Comparison of ENCODE assay signal across 25 cellular contexts in the genomic region with DNA sequence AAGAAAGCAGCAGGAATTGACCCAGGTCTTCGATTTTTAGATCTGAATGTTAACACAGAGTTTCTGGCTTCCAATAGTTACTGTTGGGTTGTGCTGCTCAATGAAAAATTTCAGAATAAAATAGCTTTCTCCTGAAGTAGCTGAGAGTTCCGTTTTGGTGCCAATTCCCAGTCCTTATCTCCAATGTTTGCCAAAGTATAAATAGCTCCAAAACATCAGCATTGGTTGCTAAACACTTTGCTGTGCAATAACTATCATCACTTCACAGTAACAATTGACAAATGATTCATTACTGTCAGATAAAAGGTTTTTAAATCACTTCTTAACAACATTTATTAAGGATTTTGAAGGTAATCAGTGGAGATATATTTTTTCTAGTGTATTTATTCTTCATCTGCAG.
"Had no signal": no experiment of that assay in that cellular context is flagged by ENCODE, and none has a peak within 500 bp of the region (broad histone marks: within the 10 kb centered on the region; RNA-seq: fewer than 3 reads in every experiment).

No MANE protein-coding gene starts in this region.

- DNase-seq: activated CD4-positive, alpha-beta memory T cell treated with anti-CD3 and anti-CD28 coated beads for 36 hours; activated CD4-positive, alpha-beta T cell treated with anti-CD3 and anti-CD28 coated beads, Interleukin-2, amount 10 ng/mL, durations not matched to agents 24 days and 14 days; activated CD8-positive, alpha-beta memory T cell treated with anti-CD3 and anti-CD28 coated beads, Interleukin-2, amount 50 U/mL, for 4 hours; activated gamma-delta T cell; activated naive CD4-positive, alpha-beta T cell treated with anti-CD3 and anti-CD28 coated beads, Interleukin-2, amount 50 U/mL, for 16 hours; activated T-cell treated with anti-CD3 and anti-CD28 coated beads, Interleukin-2, amount 50 U/mL, for 1 hour; amygdala; dermis blood vessel endothelial cell; effector CD4-positive, alpha-beta T cell; foreskin keratinocyte; mammary epithelial cell; stimulated activated CD4-positive, alpha-beta T cell treated with anti-CD3 and anti-CD28 coated beads, Interleukin-12 subunit alpha, Interleukin-12 subunit beta, amount 100 ng/mL, for 4 hours; stimulated activated CD4-positive, alpha-beta T cell treated with anti-CD3 and anti-CD28 coated beads, Interleukin-4, amount 100 ng/mL, for 1 hour; stimulated activated naive CD8-positive, alpha-beta T cell treated with anti-CD3 and anti-CD28 coated beads, Interleukin-15, Interleukin-2, amounts not matched to agents 100 U/mL and 50 U/mL, for 24 hours; T-helper 17 cell; T1000; testis; transverse colon; WERI-Rb-1 had no signal

- H3K9me3 ChIP-seq: breast epithelium, esophagus muscularis mucosa, testis, transverse colon had no signal

- ATAC-seq: activated CD4-positive, CD25-positive, alpha-beta regulatory T cell treated with anti-CD3 and anti-CD28 coated beads, Interleukin-2, amount 50 U/mL, for 24 hours; foreskin keratinocyte; sciatic nerve; stimulated activated naive CD8-positive, alpha-beta T cell treated with anti-CD3 and anti-CD28 coated beads, Interleukin-15, Interleukin-2, amounts not matched to agents 100 U/mL and 50 U/mL, for 24 hours; T-helper 17 cell had no signal

- H3K36me3 ChIP-seq: breast epithelium, esophagus muscularis mucosa, transverse colon, WERI-Rb-1 had no signal

- H3K27ac ChIP-seq: breast epithelium, esophagus muscularis mucosa, foreskin keratinocyte, skin epidermis, testis, transverse colon, WERI-Rb-1 had no signal

- H3K4me3 Mint-ChIP-seq: activated CD4-positive, alpha-beta memory T cell treated with anti-CD3 and anti-CD28 coated beads for 36 hours; activated CD4-positive, alpha-beta T cell treated with anti-CD3 and anti-CD28 coated beads, Interleukin-2, amount 10 ng/mL, durations not matched to agents 24 days and 14 days; nephron; T-helper 17 cell had no signal

- H3K4me1 Mint-ChIP-seq: activated CD4-positive, alpha-beta T cell treated with anti-CD3 and anti-CD28 coated beads, Interleukin-2, amount 10 ng/mL, durations not matched to agents 24 days and 14 days; nephron; T-helper 17 cell had no signal

- H3K27me3 Mint-ChIP-seq: activated CD4-positive, alpha-beta memory T cell treated with anti-CD3 and anti-CD28 coated beads for 36 hours; activated CD4-positive, alpha-beta T cell treated with anti-CD3 and anti-CD28 coated beads, Interleukin-2, amount 10 ng/mL, durations not matched to agents 24 days and 14 days; T-helper 17 cell had no signal

- H3K36me3 Mint-ChIP-seq: activated CD4-positive, alpha-beta memory T cell treated with anti-CD3 and anti-CD28 coated beads for 36 hours had no signal

- H3K4me3 ChIP-seq: breast epithelium, esophagus muscularis mucosa, skin epidermis, testis, transverse colon had no signal

- H3K27me3 ChIP-seq: breast epithelium, esophagus muscularis mucosa, foreskin keratinocyte, testis, transverse colon had no signal

- H3K9me3 Mint-ChIP-seq: nephron had no signal

- H3K4me1 ChIP-seq: breast epithelium, foreskin keratinocyte, testis, transverse colon had no signal
